ENCODE assay signal across 12 cellular contexts in genomic region chr1:223756806-223757700, GRCh38.
"Had no signal": no experiment of that assay in that cellular context is flagged by ENCODE, and none has a peak within 500 bp of the region (broad histone marks: within the 10 kb centered on the region; RNA-seq: fewer than 3 reads in every experiment).

No MANE protein-coding gene starts in this region.

- H3K27ac Mint-ChIP-seq: activated naive CD4-positive, alpha-beta T cell treated with anti-CD3 and anti-CD28 coated beads, Interleukin-2, amount 50 U/mL, for 24 hours; activated T-helper 2 cell treated with anti-CD3 and anti-CD28 coated beads, Interferon-gamma antibody, Interleukin-2, Interleukin-4, amounts not matched to agents 10 μg/mL and 5 μg/mL and 100 μg/mL, durations not matched to agents 14 hours and 24 hours and 36 hours; natural killer cell; T-cell had no signal

- H3K4me1 Mint-ChIP-seq: activated naive CD4-positive, alpha-beta T cell treated with anti-CD3 and anti-CD28 coated beads, Interleukin-2, amount 50 U/mL, for 24 hours; natural killer cell; stimulated activated naive CD8-positive, alpha-beta T cell treated with anti-CD3 and anti-CD28 coated beads, Interleukin-15, amount 100 ng/mL, for 72 hours; T-cell had no signal

- H3K4me3 Mint-ChIP-seq: activated naive CD4-positive, alpha-beta T cell treated with anti-CD3 and anti-CD28 coated beads, Interleukin-2, amount 50 U/mL, for 24 hours; natural killer cell; stimulated activated naive CD8-positive, alpha-beta T cell treated with anti-CD3 and anti-CD28 coated beads, Interleukin-15, amount 100 ng/mL, for 72 hours; T-cell had no signal

- H3K9me3 Mint-ChIP-seq: activated naive CD4-positive, alpha-beta T cell treated with anti-CD3 and anti-CD28 coated beads, Interleukin-2, amount 50 U/mL, for 24 hours; activated T-helper 2 cell treated with anti-CD3 and anti-CD28 coated beads, Interferon-gamma antibody, Interleukin-2, Interleukin-4, amounts not matched to agents 10 μg/mL and 5 μg/mL and 100 μg/mL, durations not matched to agents 14 hours and 24 hours and 36 hours; natural killer cell; stimulated activated naive CD8-positive, alpha-beta T cell treated with anti-CD3 and anti-CD28 coated beads, Interleukin-15, amount 100 ng/mL, for 72 hours; T-cell had no signal

- DNase-seq: activated CD4-positive, alpha-beta T cell treated with anti-CD3 and anti-CD28 coated beads for 48 hours; activated T-cell treated with anti-CD3 and anti-CD28 coated beads for 4 hours; heart left ventricle; natural killer cell; stimulated activated CD4-positive, alpha-beta T cell treated with anti-CD3 and anti-CD28 coated beads, Interleukin-15, amount 100 ng/mL, for 24 hours; stimulated activated CD4-positive, alpha-beta T cell treated with anti-CD3 and anti-CD28 coated beads, Interleukin-4, amount 100 ng/mL, for 4 hours; stimulated activated naive CD8-positive, alpha-beta T cell treated with anti-CD3 and anti-CD28 coated beads, Interleukin-15, amount 100 ng/mL, for 72 hours; T-cell had no signal

- ATAC-seq: left lobe of liver; natural killer cell; stimulated activated naive CD8-positive, alpha-beta T cell treated with anti-CD3 and anti-CD28 coated beads, Interleukin-15, amount 100 ng/mL, for 72 hours; T-cell had no signal

- H3K36me3 Mint-ChIP-seq: natural killer cell had no signal

- H3K27ac ChIP-seq: esophagus muscularis mucosa, heart left ventricle had no signal

- H3K27me3 Mint-ChIP-seq: activated naive CD4-positive, alpha-beta T cell treated with anti-CD3 and anti-CD28 coated beads, Interleukin-2, amount 50 U/mL, for 24 hours; stimulated activated naive CD8-positive, alpha-beta T cell treated with anti-CD3 and anti-CD28 coated beads, Interleukin-15, amount 100 ng/mL, for 72 hours; T-cell had no signal
